Comparison of ENCODE assay signal across 15 cellular contexts in genomic region chr4:42018451-42018850, GRCh38. TPM values are rescaled to one million over a fixed set of nuclear protein-coding genes. Genes with fewer than 3 reads are reported as not detected.
"Had no signal": no experiment of that assay in that cellular context is flagged by ENCODE, and none has a peak within 500 bp of the region (broad histone marks: within the 10 kb centered on the region; RNA-seq: fewer than 3 reads in every experiment).

No MANE protein-coding gene starts in this region.

- H3K27me3 ChIP-seq: foreskin keratinocyte, tibial nerve, vagina had no signal

- H3K4me3 Mint-ChIP-seq: activated CD8-positive, alpha-beta T cell treated with anti-CD3 and anti-CD28 coated beads, Interleukin-2, amount 10 ng/mL, durations not matched to agents 7 days and 5 days; activated naive CD4-positive, alpha-beta T cell treated with anti-CD3 and anti-CD28 coated beads for 36 hours; dendritic cell treated with granulocyte-macrophage colony-stimulating factor and Interleukin-4, amounts not matched to agents 40 ng/mL and 50 ng/mL, for 4 days; naive thymus-derived CD8-positive, alpha-beta T cell; stimulated activated naive B cell treated with anti-CD40 and anti-IgM and Interleukin-4, amounts not matched to agents 10 μg/mL and 1 μg/mL and 100 μg/mL, for 72 hours had no signal

- ATAC-seq: activated CD8-positive, alpha-beta T cell treated with anti-CD3 and anti-CD28 coated beads, Interleukin-2, amount 10 ng/mL, durations not matched to agents 7 days and 5 days; foreskin keratinocyte; left colon; naive thymus-derived CD8-positive, alpha-beta T cell; right cardiac atrium; stimulated activated naive B cell treated with anti-CD40 and anti-IgM and Interleukin-4, amounts not matched to agents 10 μg/mL and 1 μg/mL and 100 μg/mL, for 72 hours had no signal

- H3K9me3 ChIP-seq: tibial nerve, vagina had no signal

- H3K4me1 ChIP-seq: foreskin keratinocyte, tibial nerve, vagina had no signal

- H3K4me3 ChIP-seq: smooth muscle cell, tibial nerve, vagina had no signal

- H3K27ac Mint-ChIP-seq: activated CD8-positive, alpha-beta T cell treated with anti-CD3 and anti-CD28 coated beads, Interleukin-2, amount 10 ng/mL, durations not matched to agents 7 days and 5 days; activated naive CD4-positive, alpha-beta T cell treated with anti-CD3 and anti-CD28 coated beads for 36 hours; dendritic cell treated with granulocyte-macrophage colony-stimulating factor and Interleukin-4, amounts not matched to agents 40 ng/mL and 50 ng/mL, for 4 days; naive thymus-derived CD8-positive, alpha-beta T cell; stimulated activated naive B cell treated with anti-CD40 and anti-IgM and Interleukin-4, amounts not matched to agents 10 μg/mL and 1 μg/mL and 100 μg/mL, for 72 hours had no signal

- H3K27ac ChIP-seq: foreskin keratinocyte, tibial nerve, vagina had no signal

- H3K4me2 ChIP-seq: smooth muscle cell had no signal

- H3K27me3 Mint-ChIP-seq: dendritic cell treated with granulocyte-macrophage colony-stimulating factor and Interleukin-4, amounts not matched to agents 40 ng/mL and 50 ng/mL, for 4 days; naive thymus-derived CD8-positive, alpha-beta T cell; stimulated activated naive B cell treated with anti-CD40 and anti-IgM and Interleukin-4, amounts not matched to agents 10 μg/mL and 1 μg/mL and 100 μg/mL, for 72 hours had no signal

- H3K9me3 Mint-ChIP-seq: activated naive CD4-positive, alpha-beta T cell treated with anti-CD3 and anti-CD28 coated beads for 36 hours had no signal

- DNase-seq: activated CD4-positive, alpha-beta T cell treated with anti-CD3 and anti-CD28 coated beads for 4 hours; activated CD8-positive, alpha-beta T cell treated with anti-CD3 and anti-CD28 coated beads, Interleukin-2, amount 10 ng/mL, durations not matched to agents 7 days and 5 days; activated naive CD4-positive, alpha-beta T cell treated with anti-CD3 and anti-CD28 coated beads for 36 hours; cerebellar nuclear complex; foreskin keratinocyte; left colon; naive thymus-derived CD8-positive, alpha-beta T cell; right cardiac atrium; stimulated activated naive B cell treated with anti-CD40 and anti-IgM and Interleukin-4, amounts not matched to agents 10 μg/mL and 1 μg/mL and 100 μg/mL, for 72 hours; T-helper 9 cell had no signal

RNA-seq across cellular contexts. Expression of gene DCAF4L1, which starts 36.9 kb away (rescaled TPM):
- total RNA-seq: epithelial cell of proximal tubule, vagina had no signal
